19 cellular contexts compared by ENCODE assay signal in genomic region chr2:20137884-20138283, GRCh38.
"Had no signal": no experiment of that assay in that cellular context is flagged by ENCODE, and none has a peak within 500 bp of the region (broad histone marks: within the 10 kb centered on the region; RNA-seq: fewer than 3 reads in every experiment).

No MANE protein-coding gene starts in this region.

- H3K4me3 Mint-ChIP-seq: naive thymus-derived CD8-positive, alpha-beta T cell; neural crest cell; stimulated activated naive B cell treated with anti-CD40 and anti-IgM and Interleukin-4, amounts not matched to agents 10 μg/mL and 1 μg/mL and 100 μg/mL, for 72 hours; stimulated activated naive CD8-positive, alpha-beta T cell treated with anti-CD3 and anti-CD28 coated beads, Interleukin-15, amount 100 ng/mL, for 72 hours had no signal

- H3K27ac ChIP-seq: dorsolateral prefrontal cortex, heart left ventricle, pancreas, thoracic aorta, transverse colon had no signal

- H3K9me3 Mint-ChIP-seq: naive thymus-derived CD8-positive, alpha-beta T cell; neural crest cell; stimulated activated naive B cell treated with anti-CD40 and anti-IgM and Interleukin-4, amounts not matched to agents 10 μg/mL and 1 μg/mL and 100 μg/mL, for 72 hours; stimulated activated naive CD8-positive, alpha-beta T cell treated with anti-CD3 and anti-CD28 coated beads, Interleukin-15, amount 100 ng/mL, for 72 hours had no signal

- H3K9me3 ChIP-seq: heart left ventricle, mucosa of descending colon, pancreas, thoracic aorta, transverse colon had no signal

- H3K27ac Mint-ChIP-seq: naive thymus-derived CD8-positive, alpha-beta T cell; progenitor cell of endocrine pancreas; stimulated activated naive B cell treated with anti-CD40 and anti-IgM and Interleukin-4, amounts not matched to agents 10 μg/mL and 1 μg/mL and 100 μg/mL, for 72 hours; stimulated activated naive CD8-positive, alpha-beta T cell treated with anti-CD3 and anti-CD28 coated beads, Interleukin-15, amount 100 ng/mL, for 72 hours had no signal

- H3K36me3 ChIP-seq: heart left ventricle, pancreas, thoracic aorta, transverse colon had no signal

- H3K27me3 ChIP-seq: pancreas, transverse colon had no signal

- H3K4me1 Mint-ChIP-seq: naive thymus-derived CD8-positive, alpha-beta T cell; stimulated activated naive B cell treated with anti-CD40 and anti-IgM and Interleukin-4, amounts not matched to agents 10 μg/mL and 1 μg/mL and 100 μg/mL, for 72 hours; stimulated activated naive CD8-positive, alpha-beta T cell treated with anti-CD3 and anti-CD28 coated beads, Interleukin-15, amount 100 ng/mL, for 72 hours had no signal

- H3K4me3 ChIP-seq: dorsolateral prefrontal cortex, heart left ventricle, mucosa of descending colon, pancreas, thoracic aorta, transverse colon had no signal

- H3K4me1 ChIP-seq: pancreas had no signal

- H3K36me3 Mint-ChIP-seq: naive thymus-derived CD8-positive, alpha-beta T cell; stimulated activated naive B cell treated with anti-CD40 and anti-IgM and Interleukin-4, amounts not matched to agents 10 μg/mL and 1 μg/mL and 100 μg/mL, for 72 hours had no signal

- DNase-seq: cortex of kidney; dorsolateral prefrontal cortex; effector CD8-positive, alpha-beta T cell; heart left ventricle; hippocampal formation; kidney glomerular epithelial cell; mammary epithelial cell; mucosa of descending colon; naive thymus-derived CD8-positive, alpha-beta T cell; occipital lobe; pancreas; stimulated activated CD4-positive, alpha-beta T cell treated with anti-CD3 and anti-CD28 coated beads, Interleukin-2, amount 100 ng/mL, for 24 hours; stimulated activated CD4-positive, alpha-beta T cell treated with anti-CD3 and anti-CD28 coated beads, Interleukin-4, amount 100 ng/mL, for 4 hours; stimulated activated naive B cell treated with anti-CD40 and anti-IgM and Interleukin-4, amounts not matched to agents 10 μg/mL and 1 μg/mL and 100 μg/mL, for 72 hours; transverse colon had no signal
